8 cellular contexts compared by ENCODE assay signal in the genomic region with DNA sequence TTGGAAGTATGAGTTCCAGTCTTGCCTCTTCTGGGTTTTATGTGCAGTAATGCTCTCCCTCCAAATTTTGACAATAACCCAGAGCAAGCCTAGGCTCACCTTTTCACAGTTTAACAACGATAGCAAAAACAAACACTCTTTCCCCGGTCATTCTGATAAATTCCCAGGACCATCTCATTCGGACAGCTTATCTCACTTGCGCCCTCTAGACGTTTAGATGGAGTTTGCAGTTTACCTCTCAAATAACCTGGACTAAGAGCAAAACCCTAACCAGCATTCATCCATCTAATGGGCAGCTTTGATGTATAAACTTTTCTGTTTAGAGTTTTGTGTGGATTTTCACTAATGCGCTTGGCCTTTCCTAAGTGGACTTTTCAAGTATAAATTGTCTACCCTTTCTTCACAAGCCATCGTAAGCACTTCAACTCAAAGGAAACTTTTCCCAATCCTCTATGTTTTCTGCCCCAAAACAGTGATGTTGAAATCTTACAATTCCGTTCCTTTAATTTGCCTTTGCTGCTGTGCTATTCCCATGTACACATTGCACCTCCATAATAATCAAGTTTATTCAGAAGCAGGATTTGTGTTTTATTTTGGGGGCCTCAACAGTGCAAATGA.
DNase-seq lines count a peak whose midpoint lies in the region; TF ChIP-seq lines count a peak whose summit lies in the region.

No MANE protein-coding gene starts in this region.

- H3K9ac ChIP-seq in MM.1S (ENCODE audit: low read length) (no peak overlapping the region), neuronal stem cell (ENCODE audit: low read depth, low read length, poor library complexity) (no peak overlapping the region)

- H3K4me3 ChIP-seq in MM.1S (ENCODE audit: low read length) = no peak overlapping the region
- H3K4me3 ChIP-seq in neuronal stem cell (ENCODE audit: low read length in 2 of 2) = no peak overlapping the region

- TF ChIP-seq CTCF in MM.1S (IDR thresholded peaks at IDR 0.05; ENCODE audit: low read length) (peak; percentile 70), chondrocyte (IDR thresholded peaks at IDR 0.05) (peak; percentile 70)

- H3K27ac Mint-ChIP-seq in chondrocyte (ENCODE audit: unreplicated experiment) = no peak overlapping the region

- no peak overlapping the region for H4K8ac ChIP-seq in neuronal stem cell (ENCODE audit: low read depth, low read length)

- H3K9me3 Mint-ChIP-seq in chondrocyte (ENCODE audit: low read depth) = peaks cover 9% of the 10 kb centered on the region

- H3K36me3 Mint-ChIP-seq in chondrocyte (ENCODE audit: low read depth) = peaks cover 8% of the 10 kb centered on the region

- no peak overlapping the region for H3K18ac ChIP-seq in neuronal stem cell (ENCODE audit: low read length)

- H3K27me3 Mint-ChIP-seq in chondrocyte (ENCODE audit: low read depth) = no peaks in the 10 kb centered on the region

- H2BK15ac ChIP-seq in neuronal stem cell (ENCODE audit: low read length) = no peak overlapping the region

- no peaks in the 10 kb centered on the region for H3F3A ChIP-seq in MM.1S (ENCODE audit: insufficient read depth, low read length)

- H3K23ac ChIP-seq in neuronal stem cell (ENCODE audit: low read depth, low read length, poor library complexity) = no peak overlapping the region

- H2BK120ac ChIP-seq in neuronal stem cell (ENCODE audit: low read depth, low read length) = no peak overlapping the region

- no peaks in the 10 kb centered on the region for H3K79me1 ChIP-seq in neuronal stem cell (ENCODE audit: low read depth, low read length)

- H3K36me3 ChIP-seq in MM.1S (replicated peaks; ENCODE audit: insufficient read depth, low read length) (no peaks in the 10 kb centered on the region), neuronal stem cell (replicated peaks in 1 of 2; ENCODE audit: control insufficient read depth in 2 of 2, insufficient read depth in 2 of 2, low read length in 2 of 2) (no peaks in the 10 kb centered on the region)

- no peak overlapping the region for H2BK5ac ChIP-seq in neuronal stem cell (ENCODE audit: low read length)

- H2AFZ ChIP-seq in MM.1S (ENCODE audit: low read length) = no peak overlapping the region
- H2AFZ ChIP-seq in neuronal stem cell (ENCODE audit: low read length) = no peak overlapping the region

- H2AK5ac ChIP-seq in neuronal stem cell (ENCODE audit: low read depth, low read length) = no peak overlapping the region

- WGBS in neuronal stem cell (ENCODE audit: extremely low coverage in 2 of 2, insufficient read length in 2 of 2, insufficient replicate concordance in 1 of 2), 2 donors = no CpG with 5 or more reads among the region's 8 CpGs

- H4K20me1 ChIP-seq in MM.1S (ENCODE audit: insufficient read depth, low read length) = no peaks in the 10 kb centered on the region

- H3K4ac ChIP-seq in neuronal stem cell (ENCODE audit: low read length) = no peak overlapping the region

- no peak overlapping the region for H3K4me3 Mint-ChIP-seq in chondrocyte (ENCODE audit: unreplicated experiment)

- H3K27me3 ChIP-seq in MM.1S (replicated peaks; ENCODE audit: insufficient read depth, low read length) = no peaks in the 10 kb centered on the region
- H3K27me3 ChIP-seq in neuronal stem cell (ENCODE audit: control insufficient read depth in 3 of 3, insufficient read depth in 3 of 3, low read depth in 1 of 3, low read length in 3 of 3) = no peaks in the 10 kb centered on the region

- no peaks in the 10 kb centered on the region for H3K79me2 ChIP-seq in MM.1S (ENCODE audit: low read length)

- peaks cover 17% of the 10 kb centered on the region for H3K4me1 Mint-ChIP-seq in chondrocyte (ENCODE audit: low read depth)

- H3K27ac ChIP-seq in MM.1S (ENCODE audit: low read length) = no peak overlapping the region
- H3K27ac ChIP-seq in neuronal stem cell (replicated peaks; ENCODE audit: low read length) = no peak overlapping the region

- no peaks in the 10 kb centered on the region for H3K9me2 ChIP-seq in MM.1S (replicated peaks; ENCODE audit: insufficient read depth, low read length)

- no peak overlapping the region for H4K91ac ChIP-seq in neuronal stem cell (ENCODE audit: low read depth, low read length, poor library complexity)

- H3K9me3 ChIP-seq in MM.1S (replicated peaks; ENCODE audit: insufficient read depth, low read length) = no peaks in the 10 kb centered on the region
- no peaks in the 10 kb centered on the region for H3K9me3 ChIP-seq in neuronal stem cell (replicated peaks in 1 of 2; ENCODE audit: control insufficient read depth in 2 of 2, insufficient read depth in 1 of 2, low read depth in 1 of 2, low read length in 2 of 2)

- no peak overlapping the region for H3K14ac ChIP-seq in neuronal stem cell (ENCODE audit: low read length)

- peak; percentile 10 for DNase-seq in NCI-H2171 treated with DMSO at 0.1 percent for 48 hours (lab: John Stamatoyannopoulos, UW)
- no peak for DNase-seq in NCI-H2171 (lab: John Stamatoyannopoulos, UW)
- DNase-seq in MM.1S = peak; percentile 30
- DNase-seq in chondrocyte (ENCODE audit: low spot score) = no peak
- DNase-seq in neuronal stem cell (ENCODE audit: low spot score) = peak; percentile 32
- no peak for DNase-seq in stimulated activated naive CD4-positive, alpha-beta T cell (lab: John Stamatoyannopoulos, UW)
- DNase-seq in stimulated activated CD4-positive, alpha-beta T cell treated with anti-CD3 and anti-CD28 coated beads, Interleukin-4, amount 100 ng/mL, for 24 hours = no peak
- no peak for DNase-seq in NCI-H1436 (lab: John Stamatoyannopoulos, UW)

- no peak overlapping the region for H2BK12ac ChIP-seq in neuronal stem cell (ENCODE audit: low read length)

- H3K4me1 ChIP-seq in MM.1S (ENCODE audit: low read length) (no peaks in the 10 kb centered on the region), neuronal stem cell (ENCODE audit: control insufficient read depth in 2 of 2, insufficient read depth in 1 of 2, low read depth in 1 of 2, low read length in 2 of 2) (no peaks in the 10 kb centered on the region)

- H3K4me2 ChIP-seq in MM.1S (ENCODE audit: low read depth, low read length) (no peak overlapping the region), neuronal stem cell (ENCODE audit: insufficient read depth, low read length, poor library complexity, severe bottlenecking) (no peak overlapping the region)

Comparison
In these comparisons a context has a peak if more than half of its experiments do, and no peak if none do; other contexts are left out.
1. DNase-seq: peak in NCI-H2171 treated with DMSO at 0.1 percent for 48 hours (single experiment), MM.1S (single experiment) and neuronal stem cell (single experiment); none in NCI-H2171 (single experiment), chondrocyte (single experiment), stimulated activated naive CD4-positive, alpha-beta T cell (0 of 6), stimulated activated CD4-positive, alpha-beta T cell treated with anti-CD3 and anti-CD28 coated beads, Interleukin-4, amount 100 ng/mL, for 24 hours (single experiment) and NCI-H1436 (single experiment).